24 cellular contexts compared by ENCODE assay signal in genomic region chr18:59736061-59736460, GRCh38. TPM values are rescaled to one million over a fixed set of nuclear protein-coding genes. Genes with fewer than 3 reads are reported as not detected.
"Had no signal": no experiment of that assay in that cellular context is flagged by ENCODE, and none has a peak within 500 bp of the region (broad histone marks: within the 10 kb centered on the region; RNA-seq: fewer than 3 reads in every experiment).

No MANE protein-coding gene starts in this region.

- H3K9me3 Mint-ChIP-seq: stimulated activated effector memory CD8-positive, alpha-beta T cell treated with anti-CD3 and anti-CD28 coated beads, Interleukin-12 subunit alpha, Interleukin-12 subunit beta, amount 100 ng/mL, for 72 hours; type B pancreatic cell had no signal

- H3K36me3 Mint-ChIP-seq: memory B cell; natural killer cell; stimulated activated effector memory CD8-positive, alpha-beta T cell treated with anti-CD3 and anti-CD28 coated beads, Interleukin-12 subunit alpha, Interleukin-12 subunit beta, amount 100 ng/mL, for 72 hours; type B pancreatic cell had no signal

- DNase-seq: dermis blood vessel endothelial cell; effector memory CD4-positive, alpha-beta T cell; erythroblast; esophagus squamous epithelium; foreskin melanocyte; natural killer cell; occipital lobe; stimulated activated CD4-positive, alpha-beta T cell treated with anti-CD3 and anti-CD28 coated beads, Interleukin-2, amount 100 ng/mL, for 24 hours; stimulated activated CD4-positive, alpha-beta T cell treated with anti-CD3 and anti-CD28 coated beads, Interleukin-4, amount 100 ng/mL, for 24 hours; stimulated activated naive CD8-positive, alpha-beta T cell treated with anti-CD3 and anti-CD28 coated beads, Interleukin-15, Interleukin-2, amounts not matched to agents 100 U/mL and 50 U/mL, for 24 hours; substantia nigra; testis; tibial artery had no signal

- H3K27ac ChIP-seq: coronary artery, esophagus squamous epithelium, parathyroid adenoma, prostate gland, right atrium auricular region, testis, tibial artery had no signal

- ATAC-seq: left lobe of liver; natural killer cell; sciatic nerve; stimulated activated effector memory CD8-positive, alpha-beta T cell treated with anti-CD3 and anti-CD28 coated beads, Interleukin-12 subunit alpha, Interleukin-12 subunit beta, amount 100 ng/mL, for 72 hours; stimulated activated naive CD8-positive, alpha-beta T cell treated with anti-CD3 and anti-CD28 coated beads, Interleukin-15, Interleukin-2, amounts not matched to agents 100 U/mL and 50 U/mL, for 24 hours had no signal

- H3K4me3 ChIP-seq: coronary artery, esophagus squamous epithelium, lung, prostate gland, right atrium auricular region, testis, tibial artery had no signal

- H3K27ac Mint-ChIP-seq: memory B cell; natural killer cell; stimulated activated effector memory CD8-positive, alpha-beta T cell treated with anti-CD3 and anti-CD28 coated beads, Interleukin-12 subunit alpha, Interleukin-12 subunit beta, amount 100 ng/mL, for 72 hours; type B pancreatic cell had no signal

- H3K4me1 Mint-ChIP-seq: natural killer cell; stimulated activated effector memory CD8-positive, alpha-beta T cell treated with anti-CD3 and anti-CD28 coated beads, Interleukin-12 subunit alpha, Interleukin-12 subunit beta, amount 100 ng/mL, for 72 hours had no signal

- H3K36me3 ChIP-seq: esophagus squamous epithelium, prostate gland, right atrium auricular region, tibial artery had no signal

- H3K4me1 ChIP-seq: esophagus squamous epithelium, parathyroid adenoma, prostate gland, right atrium auricular region, testis, tibial artery had no signal

- H2AFZ ChIP-seq: parathyroid adenoma had no signal

- H3K9ac ChIP-seq: parathyroid adenoma had no signal

- H3K27me3 ChIP-seq: esophagus squamous epithelium, right atrium auricular region, testis, tibial artery had no signal

- H3K9me3 ChIP-seq: prostate gland, testis had no signal

- H3K4me3 Mint-ChIP-seq: memory B cell; natural killer cell; stimulated activated effector memory CD8-positive, alpha-beta T cell treated with anti-CD3 and anti-CD28 coated beads, Interleukin-12 subunit alpha, Interleukin-12 subunit beta, amount 100 ng/mL, for 72 hours; type B pancreatic cell had no signal

RNA-seq across cellular contexts. Expression of gene CCBE1, which starts 38.8 kb away (rescaled TPM):
- total RNA-seq: endothelial cell of umbilical vein had no signal
